ENCODE assay signal across 8 cellular contexts in the genomic region with DNA sequence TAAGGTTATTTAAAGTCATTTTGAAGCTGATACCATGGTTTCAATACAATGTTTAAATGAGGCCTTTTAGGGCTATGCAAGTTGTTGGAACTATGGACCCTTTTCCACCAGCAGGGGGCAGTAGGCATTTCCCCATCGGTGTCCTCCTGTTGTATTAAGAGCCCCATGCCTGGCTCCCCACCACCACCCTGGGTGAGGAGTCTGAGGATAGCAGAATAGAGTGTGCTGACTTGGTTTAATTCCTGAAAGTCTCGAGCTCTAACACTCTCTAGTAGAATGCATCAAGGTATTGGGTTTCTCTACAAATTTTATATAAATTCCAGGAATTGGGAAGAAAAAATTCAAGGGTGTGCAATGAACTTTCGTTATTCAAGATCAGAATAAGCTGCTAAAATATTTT.
A peak's percentile ranks its signal among the peaks of the same experiment; 100 is the strongest.
DNase-seq lines count a peak whose midpoint lies in the region; ATAC-seq and TF ChIP-seq lines count a peak whose summit lies in the region.

No MANE protein-coding gene starts in this region.

- H3K27ac Mint-ChIP-seq in activated naive CD4-positive, alpha-beta T cell treated with anti-CD3 and anti-CD28 coated beads, Interleukin-2, amount 10 ng/mL, durations not matched to agents 7 days and 5 days = no peak overlapping the region

- H3K4me1 ChIP-seq in left ventricle myocardium inferior (peaks cover 41% of the 10 kb centered on the region), gastrocnemius medialis (peaks cover 27 to 32% of the 10 kb centered on the region in 2 donors)

- TF ChIP-seq CTCF in left ventricle myocardium inferior (IDR thresholded peaks at IDR 0.05; ENCODE audit: borderline replicate concordance) (peak; percentile 57), gastrocnemius medialis (IDR thresholded peaks at IDR 0.05 in 4 of 5, conservative IDR thresholded peaks at IDR 0.05 in 1 of 5) (peak; percentile 27 to 56 (median 29))

- H3K27ac ChIP-seq in left ventricle myocardium inferior (replicated peaks) (no peak overlapping the region), gastrocnemius medialis (no peak overlapping the region)

- no peaks in the 10 kb centered on the region for H3K27me3 ChIP-seq in left ventricle myocardium inferior (ENCODE audit: low read depth)
- no peaks in the 10 kb centered on the region for H3K27me3 ChIP-seq in gastrocnemius medialis

- no peaks in the 10 kb centered on the region for H3K4me1 Mint-ChIP-seq in activated naive CD4-positive, alpha-beta T cell treated with anti-CD3 and anti-CD28 coated beads, Interleukin-2, amount 10 ng/mL, durations not matched to agents 7 days and 5 days

- H3K9me3 ChIP-seq in left ventricle myocardium inferior (replicated peaks) (no peaks in the 10 kb centered on the region), gastrocnemius medialis (no peaks in the 10 kb centered on the region)

- DNase-seq in COR-L47 (lab: John Stamatoyannopoulos, UW) (peak; percentile 38), RPMI7951 (ENCODE audit: low read depth) (peak; percentile 69), left ventricle myocardium inferior (peak; percentile 49), gastrocnemius medialis (peak in 1 of 2 donors; percentile 54), HuH-7.5 (ENCODE audit: low spot score) (no peak)
- peak; percentile 85 for DNase-seq in activated naive CD4-positive, alpha-beta T cell treated with anti-CD3 and anti-CD28 coated beads, Interleukin-2, amount 10 ng/mL, durations not matched to agents 7 days and 5 days

- ATAC-seq in GM19351 (IDR thresholded peaks at IDR 0.05; ENCODE audit: unreplicated experiment) (peak; percentile 98), HG03342 (IDR thresholded peaks at IDR 0.05; ENCODE audit: unreplicated experiment) (peak; percentile 87), gastrocnemius medialis (peak in 1 of 2 donors; percentile 43)

- in situ Hi-C loops in gastrocnemius medialis (cut with MboI; ENCODE audit: low sequenced_read_pairs in 4 of 4) = loop anchor here in 2 of 4 donors (10.0 to 25.0 kb wide), 2 partner anchors 90 to 238 kb away; partner anchors contain the start of gene JADE1 (in 1 of the 2)

- peaks cover 10% of the 10 kb centered on the region for H3K27me3 Mint-ChIP-seq in activated naive CD4-positive, alpha-beta T cell treated with anti-CD3 and anti-CD28 coated beads, Interleukin-2, amount 10 ng/mL, durations not matched to agents 7 days and 5 days

- H3K36me3 Mint-ChIP-seq in activated naive CD4-positive, alpha-beta T cell treated with anti-CD3 and anti-CD28 coated beads, Interleukin-2, amount 10 ng/mL, durations not matched to agents 7 days and 5 days = no peaks in the 10 kb centered on the region

- intact Hi-C loops in left ventricle myocardium inferior (cut with micrococcal nuclease) = no loop called here
- intact Hi-C loops in gastrocnemius medialis (cut with DNase I; ENCODE audit: low total_unique reads) = loop anchor here (5.0 kb wide), 3 partner anchors 122 to 233 kb away; partner anchors contain the start of gene JADE1

- no peak overlapping the region for H3K4me3 Mint-ChIP-seq in activated naive CD4-positive, alpha-beta T cell treated with anti-CD3 and anti-CD28 coated beads, Interleukin-2, amount 10 ng/mL, durations not matched to agents 7 days and 5 days

- no peak for TF ChIP-seq POLR2A in gastrocnemius medialis (IDR thresholded peaks at IDR 0.05)

- CTCF ChIA-PET in activated naive CD4-positive, alpha-beta T cell treated with anti-CD3 and anti-CD28 coated beads, Interleukin-2, amount 10 ng/mL, durations not matched to agents 7 days and 5 days (lab: Charles Lee) = interaction anchor here (0.7 to 2.0 kb wide), 13 partner anchors 10 to 354 kb away, joined by 3 to 9 read pairs (median 3); partner anchors contain the start of gene JADE1

- H3K9me3 Mint-ChIP-seq in activated naive CD4-positive, alpha-beta T cell treated with anti-CD3 and anti-CD28 coated beads, Interleukin-2, amount 10 ng/mL, durations not matched to agents 7 days and 5 days = no peaks in the 10 kb centered on the region

- H3K4me3 ChIP-seq in left ventricle myocardium inferior = no peak overlapping the region
- no peak overlapping the region for H3K4me3 ChIP-seq in gastrocnemius medialis

- no peaks in the 10 kb centered on the region for H3K36me3 ChIP-seq in left ventricle myocardium inferior
- H3K36me3 ChIP-seq in gastrocnemius medialis = no peaks in the 10 kb centered on the region
